In genomic region chr13:22800726-22801401, GRCh38 we compare ENCODE assay signal across 2 cellular contexts.
TF ChIP-seq lines count a peak whose summit lies in the region.

No MANE protein-coding gene starts in this region.

TF ChIP-seq in H1, 55 proteins besides CTCF, POLR2A, EP300 and RAD21 (continued from another document):
- TF ChIP-seq ATF3 (IDR thresholded peaks at IDR 0.05; ENCODE audit: insufficient read depth, low read depth, low read length) (no peak), BCL11A (IDR thresholded peaks at IDR 0.05; ENCODE audit: low read depth in 2 of 2, low read length in 2 of 2) (no peak), SP1 (IDR thresholded peaks at IDR 0.05; ENCODE audit: low read depth, low read length) (no peak), POLR2AphosphoS5 (IDR thresholded peaks at IDR 0.05; ENCODE audit: low read depth, low read length) (no peak), SP4 (IDR thresholded peaks at IDR 0.05; ENCODE audit: low read length) (no peak), ZNF274 (IDR thresholded peaks at IDR 0.05; ENCODE audit: borderline replicate concordance, extremely low read depth, low read length) (no peak), KDM4A (IDR thresholded peaks at IDR 0.05; ENCODE audit: low read depth, low read length, severe bottlenecking) (no peak), CBX8 (IDR thresholded peaks at IDR 0.05; ENCODE audit: borderline replicate concordance, low read depth, low read length) (no peak), SAP30 (IDR thresholded peaks at IDR 0.05; ENCODE audit: insufficient read depth, insufficient replicate concordance, low read length) (no peak)

TF ChIP-seq in SK-N-SH treated with all-trans-retinoic acid at 6 μM for 48 hours, 23 proteins besides CTCF, POLR2A, EP300 and RAD21 (continued from another document):
- TF ChIP-seq, protein P1, sequence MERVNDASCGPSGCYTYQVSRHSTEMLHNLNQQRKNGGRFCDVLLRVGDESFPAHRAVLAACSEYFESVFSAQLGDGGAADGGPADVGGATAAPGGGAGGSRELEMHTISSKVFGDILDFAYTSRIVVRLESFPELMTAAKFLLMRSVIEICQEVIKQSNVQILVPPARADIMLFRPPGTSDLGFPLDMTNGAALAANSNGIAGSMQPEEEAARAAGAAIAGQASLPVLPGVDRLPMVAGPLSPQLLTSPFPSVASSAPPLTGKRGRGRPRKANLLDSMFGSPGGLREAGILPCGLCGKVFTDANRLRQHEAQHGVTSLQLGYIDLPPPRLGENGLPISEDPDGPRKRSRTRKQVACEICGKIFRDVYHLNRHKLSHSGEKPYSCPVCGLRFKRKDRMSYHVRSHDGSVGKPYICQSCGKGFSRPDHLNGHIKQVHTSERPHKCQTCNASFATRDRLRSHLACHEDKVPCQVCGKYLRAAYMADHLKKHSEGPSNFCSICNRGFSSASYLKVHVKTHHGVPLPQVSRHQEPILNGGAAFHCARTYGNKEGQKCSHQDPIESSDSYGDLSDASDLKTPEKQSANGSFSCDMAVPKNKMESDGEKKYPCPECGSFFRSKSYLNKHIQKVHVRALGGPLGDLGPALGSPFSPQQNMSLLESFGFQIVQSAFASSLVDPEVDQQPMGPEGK (CRISPR knock-in tag; IDR thresholded peaks at IDR 0.05; ENCODE audit: borderline replicate concordance) = no peak
- TF ChIP-seq, protein P2, sequence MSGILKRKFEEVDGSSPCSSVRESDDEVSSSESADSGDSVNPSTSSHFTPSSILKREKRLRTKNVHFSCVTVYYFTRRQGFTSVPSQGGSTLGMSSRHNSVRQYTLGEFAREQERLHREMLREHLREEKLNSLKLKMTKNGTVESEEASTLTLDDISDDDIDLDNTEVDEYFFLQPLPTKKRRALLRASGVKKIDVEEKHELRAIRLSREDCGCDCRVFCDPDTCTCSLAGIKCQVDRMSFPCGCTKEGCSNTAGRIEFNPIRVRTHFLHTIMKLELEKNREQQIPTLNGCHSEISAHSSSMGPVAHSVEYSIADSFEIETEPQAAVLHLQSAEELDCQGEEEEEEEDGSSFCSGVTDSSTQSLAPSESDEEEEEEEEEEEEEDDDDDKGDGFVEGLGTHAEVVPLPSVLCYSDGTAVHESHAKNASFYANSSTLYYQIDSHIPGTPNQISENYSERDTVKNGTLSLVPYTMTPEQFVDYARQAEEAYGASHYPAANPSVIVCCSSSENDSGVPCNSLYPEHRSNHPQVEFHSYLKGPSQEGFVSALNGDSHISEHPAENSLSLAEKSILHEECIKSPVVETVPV (CRISPR knock-in tag; IDR thresholded peaks at IDR 0.05) = no peak
- TF ChIP-seq ZFP30 (CRISPR knock-in tag; IDR thresholded peaks at IDR 0.05) = no peak
- no peak for TF ChIP-seq CREB5 (CRISPR knock-in tag; IDR thresholded peaks at IDR 0.05; ENCODE audit: low read depth)
- no peak for TF ChIP-seq ISL1 (CRISPR knock-in tag; IDR thresholded peaks at IDR 0.05)
- TF ChIP-seq ZNF8 (CRISPR knock-in tag; IDR thresholded peaks at IDR 0.05) = no peak
- TF ChIP-seq ZNF70 (CRISPR knock-in tag; IDR thresholded peaks at IDR 0.05) = no peak
- TF ChIP-seq, protein P3, sequence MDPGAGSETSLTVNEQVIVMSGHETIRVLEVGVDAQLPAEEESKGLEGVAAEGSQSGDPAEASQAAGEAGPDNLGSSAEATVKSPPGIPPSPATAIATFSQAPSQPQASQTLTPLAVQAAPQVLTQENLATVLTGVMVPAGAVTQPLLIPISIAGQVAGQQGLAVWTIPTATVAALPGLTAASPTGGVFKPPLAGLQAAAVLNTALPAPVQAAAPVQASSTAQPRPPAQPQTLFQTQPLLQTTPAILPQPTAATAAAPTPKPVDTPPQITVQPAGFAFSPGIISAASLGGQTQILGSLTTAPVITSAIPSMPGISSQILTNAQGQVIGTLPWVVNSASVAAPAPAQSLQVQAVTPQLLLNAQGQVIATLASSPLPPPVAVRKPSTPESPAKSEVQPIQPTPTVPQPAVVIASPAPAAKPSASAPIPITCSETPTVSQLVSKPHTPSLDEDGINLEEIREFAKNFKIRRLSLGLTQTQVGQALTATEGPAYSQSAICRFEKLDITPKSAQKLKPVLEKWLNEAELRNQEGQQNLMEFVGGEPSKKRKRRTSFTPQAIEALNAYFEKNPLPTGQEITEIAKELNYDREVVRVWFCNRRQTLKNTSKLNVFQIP (CRISPR knock-in tag; IDR thresholded peaks at IDR 0.05; ENCODE audit: borderline replicate concordance, low read depth) = no peak
- TF ChIP-seq GLIS3 (CRISPR knock-in tag; IDR thresholded peaks at IDR 0.05) = no peak
- TF ChIP-seq TOX (CRISPR knock-in tag; IDR thresholded peaks at IDR 0.05; ENCODE audit: borderline replicate concordance) = no peak
- TF ChIP-seq ZNF565 (CRISPR knock-in tag; conservative IDR thresholded peaks at IDR 0.05; ENCODE audit: low read depth) = no peak
- no peak for TF ChIP-seq RARB (CRISPR knock-in tag; IDR thresholded peaks at IDR 0.05)
- TF ChIP-seq CSDC2 (CRISPR knock-in tag; IDR thresholded peaks at IDR 0.05) = no peak
- TF ChIP-seq ARNTL (CRISPR knock-in tag; IDR thresholded peaks at IDR 0.05; ENCODE audit: borderline replicate concordance, low read depth) = no peak
- TF ChIP-seq OSR1 (CRISPR knock-in tag; IDR thresholded peaks at IDR 0.05) = no peak
